8 cellular contexts compared by ENCODE assay signal in genomic region chr7:90594791-90595317, GRCh38. TPM values are rescaled to one million over a fixed set of nuclear protein-coding genes. Genes with fewer than 3 reads are reported as not detected.
DNase-seq lines count a peak whose midpoint lies in the region; ATAC-seq and TF ChIP-seq lines count a peak whose summit lies in the region.

No MANE protein-coding gene starts in this region.

- H3K79me2 ChIP-seq in Karpas-422 (ENCODE audit: low read length), result peaks cover 32% of the 10 kb centered on the region

- WGBS in lung, 2 donors, result 13 to 19% methylated on average over 10 of the region's 10 CpGs

- H3K4me3 ChIP-seq in Karpas-422 (ENCODE audit: low read length) (peak overlapping the region; percentile 88; the same call in 1 of the 2 replicates), cardiac fibroblast (replicated peaks in 1 of 2; ENCODE audit: low read depth in 2 of 2, low read length in 2 of 2) (peak overlapping the region; percentile 79 to 80), lung (no peak overlapping the region)

- H3K27me3 ChIP-seq in Karpas-422 (ENCODE audit: low read length), result no peaks in the 10 kb centered on the region
- no peaks in the 10 kb centered on the region for H3K27me3 ChIP-seq in lung (ENCODE audit: control insufficient read depth, insufficient read depth)

- H3K27ac ChIP-seq in Karpas-422 (ENCODE audit: low read length), result no peak overlapping the region
- peak overlapping the region in 1 of 2 donors; percentile 85 for H3K27ac ChIP-seq in lung (ENCODE audit: low read depth in 1 of 2, low read length in 1 of 2)

- H3K4me1 ChIP-seq in Karpas-422 (ENCODE audit: low read length) (peaks cover 37% of the 10 kb centered on the region), lung (ENCODE audit: control insufficient read depth in 2 of 2, insufficient read depth in 2 of 2, low read length in 2 of 2) (peaks cover 0 to 5% of the 10 kb centered on the region in 2 donors)

- H2AFZ ChIP-seq in Karpas-422 (ENCODE audit: low read length), result no peak overlapping the region

- TF ChIP-seq CTCF in cardiac fibroblast (IDR thresholded peaks at IDR 0.05; ENCODE audit: low read depth, low read length) (no peak), lung (IDR thresholded peaks at IDR 0.05; ENCODE audit: control extremely low read depth, extremely low read depth) (no peak)

- no peaks in the 10 kb centered on the region for H3K36me3 ChIP-seq in Karpas-422 (ENCODE audit: insufficient read depth, low read length)
- H3K36me3 ChIP-seq in lung (ENCODE audit: control insufficient read depth in 2 of 2, insufficient read depth in 2 of 2, low read length in 2 of 2), result no peaks in the 10 kb centered on the region

- H4K20me1 ChIP-seq in Karpas-422 (ENCODE audit: insufficient read depth, low read depth, low read length), result 0 out of 2 replicates have a peak, but pooled peaks cover 4% of the 10 kb centered on the region

- ATAC-seq in lung (ENCODE audit: insufficient read depth, low FRiP score), result peak; percentile 35
- no peak for ATAC-seq in GM21515 (IDR thresholded peaks at IDR 0.05; ENCODE audit: unreplicated experiment)

- DNase-seq in COLO829 (ENCODE audit: low spot score) (peak; percentile 86), Karpas-422 (no peak), cardiac fibroblast (ENCODE audit: low read depth in 2 of 2) (peak; percentile 85 to 98), lung (ENCODE audit: low spot score) (peak; percentile 42), NCI-H510A treated with DMSO at 0.1 percent for 48 hours (lab: John Stamatoyannopoulos, UW) (no peak), NCI-H2081 treated with DMSO at 0.1 percent for 48 hours (lab: John Stamatoyannopoulos, UW) (no peak), NCI-H2029 (lab: John Stamatoyannopoulos, UW) (no peak)

- no peaks in the 10 kb centered on the region for H3K9me2 ChIP-seq in Karpas-422 (replicated peaks; ENCODE audit: insufficient read depth, low read length)

- peak overlapping the region; percentile 84 for H3K4me2 ChIP-seq in Karpas-422 (ENCODE audit: low read depth, low read length, poor library complexity, severe bottlenecking)

- H3K9me3 ChIP-seq in Karpas-422 (ENCODE audit: low read length) (no peaks in the 10 kb centered on the region), lung (ENCODE audit: control insufficient read depth in 2 of 2, insufficient read depth in 1 of 2, low read length in 1 of 2) (no peaks in the 10 kb centered on the region)

- no peak overlapping the region for H3K9ac ChIP-seq in Karpas-422 (ENCODE audit: low read length)

RNA-seq across cellular contexts. Expression of gene CDK14, which starts 1.3 kb away (rescaled TPM):
- 100 and 121 TPM in 2 replicates for total RNA-seq in Karpas-422 (2014; rRNA removed; shearing (Covaris generic); ENCODE audit: low replicate concordance)
- 100 to 1,000 TPM in 1 of 2 donors, 10 to 100 TPM in 1; 32.0 to 117 TPM for total RNA-seq in lung
- 1 to 10 TPM; 4.3 to 5.9 TPM for polyA plus RNA-seq in lung

Comparison
In these comparisons a context has a peak if more than half of its experiments do, and no peak if none do; other contexts are left out.
1. DNase-seq: peak in COLO829 (single experiment), cardiac fibroblast (2 of 2) and lung (single experiment); none in Karpas-422 (single experiment), NCI-H510A treated with DMSO at 0.1 percent for 48 hours (single experiment), NCI-H2081 treated with DMSO at 0.1 percent for 48 hours (single experiment) and NCI-H2029 (single experiment).